In genomic region chr11:15223318-15223717, GRCh38 we compare ENCODE assay signal across 26 cellular contexts.
DNase-seq lines count a peak whose midpoint lies in the region; ATAC-seq and TF ChIP-seq lines count a peak whose summit lies in the region.
"Had no signal": no experiment of that assay in that cellular context is flagged by ENCODE, and none has a peak within 500 bp of the region (broad histone marks: within the 10 kb centered on the region; RNA-seq: fewer than 3 reads in every experiment).

No MANE protein-coding gene starts in this region.

- H3K14ac ChIP-seq in mesenchymal stem cell (ENCODE audit: low read length in 2 of 2): no peak overlapping the region

- H3K9me3 ChIP-seq in mesenchymal stem cell (ENCODE audit: control insufficient read depth, low read length): no peaks in the 10 kb centered on the region
- H3K9me3 ChIP-seq: gastroesophageal sphincter, pancreas had no signal

- H3K23ac ChIP-seq in mesenchymal stem cell (ENCODE audit: low read length in 2 of 2): no peak overlapping the region

- H2BK5ac ChIP-seq in mesenchymal stem cell (ENCODE audit: low read depth, low read length, poor library complexity, severe bottlenecking): no peak overlapping the region

- no peak overlapping the region for H3K4me3 Mint-ChIP-seq in progenitor cell of endocrine pancreas (ENCODE audit: low read depth)
- H3K4me3 Mint-ChIP-seq: activated CD4-positive, alpha-beta T cell treated with anti-CD3 and anti-CD28 coated beads, Interleukin-2, amount 10 ng/mL, durations not matched to agents 7 days and 5 days; activated naive CD8-positive, alpha-beta T cell treated with anti-CD3 and anti-CD28 coated beads, Interleukin-2, amount 10 ng/mL, durations not matched to agents 7 days and 5 days; CD8-positive, alpha-beta memory T cell; mesothelial cell of epicardium; natural killer cell treated with Interleukin-12 subunit alpha and Interleukin-12 subunit beta and Interleukin-15 and Interleukin-18, amount 100 ng/mL, for 72 hours; stimulated activated naive CD8-positive, alpha-beta T cell treated with anti-CD3 and anti-CD28 coated beads, Interleukin-15, Interleukin-2, amounts not matched to agents 100 ng/mL and 50 ng/mL, for 24 hours; T-helper 17 cell; type B pancreatic cell had no signal

- H3K27ac Mint-ChIP-seq in progenitor cell of endocrine pancreas: no peak overlapping the region
- H3K27ac Mint-ChIP-seq: activated CD4-positive, alpha-beta T cell treated with anti-CD3 and anti-CD28 coated beads, Interleukin-2, amount 10 ng/mL, durations not matched to agents 7 days and 5 days; activated naive CD8-positive, alpha-beta T cell treated with anti-CD3 and anti-CD28 coated beads, Interleukin-2, amount 10 ng/mL, durations not matched to agents 7 days and 5 days; activated T-helper 2 cell treated with anti-CD3 and anti-CD28 coated beads, Interferon-gamma antibody, Interleukin-2, Interleukin-4, amounts not matched to agents 10 μg/mL and 5 μg/mL and 100 μg/mL, durations not matched to agents 14 hours and 24 hours and 36 hours; CD8-positive, alpha-beta memory T cell; mesothelial cell of epicardium; natural killer cell treated with Interleukin-12 subunit alpha and Interleukin-12 subunit beta and Interleukin-15 and Interleukin-18, amount 100 ng/mL, for 72 hours; stimulated activated naive CD8-positive, alpha-beta T cell treated with anti-CD3 and anti-CD28 coated beads, Interleukin-15, Interleukin-2, amounts not matched to agents 100 ng/mL and 50 ng/mL, for 24 hours; T-helper 17 cell; type B pancreatic cell had no signal

- H3K36me3 ChIP-seq in mesenchymal stem cell (ENCODE audit: control insufficient read depth in 1 of 2, insufficient read depth in 2 of 2, low read depth in 1 of 2, low read length in 2 of 2): no peaks in the 10 kb centered on the region
- H3K36me3 ChIP-seq: gastroesophageal sphincter, pancreas had no signal

- no peak overlapping the region for H4K8ac ChIP-seq in mesenchymal stem cell (ENCODE audit: low read length)

- no peak overlapping the region for H2AK5ac ChIP-seq in mesenchymal stem cell (ENCODE audit: low read length, severe bottlenecking)

- H3K27me3 ChIP-seq in mesenchymal stem cell (ENCODE audit: control insufficient read depth in 1 of 2, insufficient read depth in 1 of 2, low read length in 2 of 2): no peaks in the 10 kb centered on the region
- H3K27me3 ChIP-seq: gastroesophageal sphincter, pancreas had no signal

- no peaks in the 10 kb centered on the region for H3K36me3 Mint-ChIP-seq in progenitor cell of endocrine pancreas (ENCODE audit: insufficient read depth)
- H3K36me3 Mint-ChIP-seq: activated naive CD8-positive, alpha-beta T cell treated with anti-CD3 and anti-CD28 coated beads, Interleukin-2, amount 10 ng/mL, durations not matched to agents 7 days and 5 days; CD8-positive, alpha-beta memory T cell; mesothelial cell of epicardium; natural killer cell treated with Interleukin-12 subunit alpha and Interleukin-12 subunit beta and Interleukin-15 and Interleukin-18, amount 100 ng/mL, for 72 hours; type B pancreatic cell had no signal

- no peak overlapping the region for H3K4me2 ChIP-seq in mesenchymal stem cell (ENCODE audit: low read length, poor library complexity, severe bottlenecking)
- H3K4me2 ChIP-seq: smooth muscle cell had no signal

- H2BK15ac ChIP-seq in mesenchymal stem cell (ENCODE audit: low read depth, poor library complexity, severe bottlenecking): no peak overlapping the region

- no peak overlapping the region for H3K9ac ChIP-seq in mesenchymal stem cell (ENCODE audit: low read length)

- H3K4me1 ChIP-seq in mesenchymal stem cell (ENCODE audit: control insufficient read depth, insufficient read depth, low read depth, low read length): no peaks in the 10 kb centered on the region
- H3K4me1 ChIP-seq: gastroesophageal sphincter, pancreas had no signal

- no peak overlapping the region for H2BK12ac ChIP-seq in mesenchymal stem cell (ENCODE audit: low read length in 2 of 2)

- peak; percentile 15 for DNase-seq in Daoy (ENCODE audit: low read depth)
- DNase-seq in LHCN-M2 (ENCODE audit: low read depth): peak; percentile 50
- peak; percentile 34 for DNase-seq in epithelial cell of esophagus (ENCODE audit: low read depth)
- DNase-seq in mesenchymal stem cell: peak; percentile 23
- DNase-seq in progenitor cell of endocrine pancreas (ENCODE audit: low spot score, unreplicated experiment): no peak
- DNase-seq in HPDE6-E6E7 (ENCODE audit: extremely low spot score): no peak
- DNase-seq: activated CD4-positive, alpha-beta T cell treated with anti-CD3 and anti-CD28 coated beads, Interleukin-2, amount 10 ng/mL, durations not matched to agents 7 days and 5 days; activated CD8-positive, alpha-beta memory T cell treated with anti-CD3 and anti-CD28 coated beads, Interleukin-2, amount 50 U/mL, for 4 hours; activated naive CD8-positive, alpha-beta T cell treated with anti-CD3 and anti-CD28 coated beads, Interleukin-2, amount 10 ng/mL, durations not matched to agents 7 days and 5 days; CD8-positive, alpha-beta memory T cell; left colon; MM.1S; NCI-H146; NCI-H748 treated with DMSO at 0.1 percent for 48 hours; pancreas; stimulated activated CD4-positive, alpha-beta T cell treated with anti-CD3 and anti-CD28 coated beads, Interleukin-4, amount 100 ng/mL, for 24 hours; T-helper 17 cell had no signal

- TF ChIP-seq CTCF in epithelial cell of esophagus (IDR thresholded peaks at IDR 0.05; ENCODE audit: insufficient read depth, low read depth, low read length, missing control alignments): no peak
- no peak for TF ChIP-seq CTCF in progenitor cell of endocrine pancreas (IDR thresholded peaks at IDR 0.05; ENCODE audit: unreplicated experiment)

- no peak overlapping the region for H3K27ac ChIP-seq in mesenchymal stem cell (ENCODE audit: low read length, poor library complexity, severe bottlenecking)
- H3K27ac ChIP-seq: gastroesophageal sphincter, pancreas had no signal

- no peaks in the 10 kb centered on the region for H3K79me1 ChIP-seq in mesenchymal stem cell (replicated peaks; ENCODE audit: low read length, poor library complexity, severe bottlenecking)

- no peaks in the 10 kb centered on the region for H3K27me3 Mint-ChIP-seq in progenitor cell of endocrine pancreas

- no peak overlapping the region for H3K4me3 ChIP-seq in epithelial cell of esophagus (ENCODE audit: low read length)
- H3K4me3 ChIP-seq in mesenchymal stem cell (ENCODE audit: insufficient read depth in 1 of 2, low read depth in 1 of 2, low read length in 2 of 2): no peak overlapping the region
- H3K4me3 ChIP-seq: gastroesophageal sphincter, pancreas, smooth muscle cell had no signal

- 87% methylated on average over 1 of the region's 1 CpG for WGBS in mesenchymal stem cell

- no peaks in the 10 kb centered on the region for H3K9me3 Mint-ChIP-seq in progenitor cell of endocrine pancreas (ENCODE audit: low read depth)
- H3K9me3 Mint-ChIP-seq: activated CD4-positive, alpha-beta T cell treated with anti-CD3 and anti-CD28 coated beads, Interleukin-2, amount 10 ng/mL, durations not matched to agents 7 days and 5 days; activated naive CD8-positive, alpha-beta T cell treated with anti-CD3 and anti-CD28 coated beads, Interleukin-2, amount 10 ng/mL, durations not matched to agents 7 days and 5 days; activated T-helper 2 cell treated with anti-CD3 and anti-CD28 coated beads, Interferon-gamma antibody, Interleukin-2, Interleukin-4, amounts not matched to agents 10 μg/mL and 5 μg/mL and 100 μg/mL, durations not matched to agents 14 hours and 24 hours and 36 hours; CD8-positive, alpha-beta memory T cell; mesothelial cell of epicardium; natural killer cell treated with Interleukin-12 subunit alpha and Interleukin-12 subunit beta and Interleukin-15 and Interleukin-18, amount 100 ng/mL, for 72 hours; stimulated activated naive CD8-positive, alpha-beta T cell treated with anti-CD3 and anti-CD28 coated beads, Interleukin-15, Interleukin-2, amounts not matched to agents 100 ng/mL and 50 ng/mL, for 24 hours; type B pancreatic cell had no signal

- no peak overlapping the region for H4K91ac ChIP-seq in mesenchymal stem cell (ENCODE audit: low read length)

- ATAC-seq in HG03025 (IDR thresholded peaks at IDR 0.05; ENCODE audit: low FRiP score, unreplicated experiment): no peak
- ATAC-seq in GM19023 (IDR thresholded peaks at IDR 0.05; ENCODE audit: unreplicated experiment): no peak
- ATAC-seq: gastroesophageal sphincter; left colon; natural killer cell treated with Interleukin-12 subunit alpha and Interleukin-12 subunit beta and Interleukin-15 and Interleukin-18, amount 100 ng/mL, for 72 hours; T-helper 17 cell had no signal

- H3K4me1 Mint-ChIP-seq in progenitor cell of endocrine pancreas (ENCODE audit: low read depth): no peaks in the 10 kb centered on the region
- H3K4me1 Mint-ChIP-seq: activated CD4-positive, alpha-beta T cell treated with anti-CD3 and anti-CD28 coated beads, Interleukin-2, amount 10 ng/mL, durations not matched to agents 7 days and 5 days; activated naive CD8-positive, alpha-beta T cell treated with anti-CD3 and anti-CD28 coated beads, Interleukin-2, amount 10 ng/mL, durations not matched to agents 7 days and 5 days; CD8-positive, alpha-beta memory T cell; T-helper 17 cell had no signal

- H3K18ac ChIP-seq in mesenchymal stem cell (ENCODE audit: low read depth in 1 of 2, low read length in 2 of 2): no peak overlapping the region

- no peak overlapping the region for H3K4ac ChIP-seq in mesenchymal stem cell (ENCODE audit: low read depth in 1 of 2, low read length in 2 of 2)

- no peak overlapping the region for H2BK120ac ChIP-seq in mesenchymal stem cell (ENCODE audit: low read depth, low read length)

- H2AFZ ChIP-seq in mesenchymal stem cell (ENCODE audit: low read depth, low read length): no peak overlapping the region

Comparison
In these comparisons a context has a peak if more than half of its experiments do, and no peak if none do; other contexts are left out.
1. DNase-seq: peak in Daoy (single experiment), LHCN-M2 (single experiment), epithelial cell of esophagus (single experiment) and mesenchymal stem cell (single experiment); none in progenitor cell of endocrine pancreas (single experiment) and HPDE6-E6E7 (single experiment).